ENCODE assay signal across 28 cellular contexts in genomic region chr2:163171786-163172549, GRCh38.
DNase-seq lines count a peak whose midpoint lies in the region; ATAC-seq, FAIRE-seq and TF ChIP-seq lines count a peak whose summit lies in the region.
"Had no signal": no experiment of that assay in that cellular context is flagged by ENCODE, and none has a peak within 500 bp of the region (broad histone marks: within the 10 kb centered on the region; RNA-seq: fewer than 3 reads in every experiment).

No MANE protein-coding gene starts in this region.

- H3K9ac ChIP-seq in PC-3 (ENCODE audit: low read length) = no peak overlapping the region

- H3K4me3 ChIP-seq in PC-3 (ENCODE audit: low read length) = no peak overlapping the region
- H3K4me3 ChIP-seq in osteoblast (ENCODE audit: insufficient read depth, low read length) = no peak overlapping the region
- H3K4me3 ChIP-seq in H7 (ENCODE audit: insufficient read depth, low read depth, low read length) = no peak overlapping the region
- H3K4me3 ChIP-seq: ascending aorta, dorsolateral prefrontal cortex, lower lobe of right lung, right lobe of liver, SK-N-MC, suprapubic skin, upper lobe of right lung had no signal

- FAIRE-seq in H54 (lab: Jason Lieb, UNC) = peak; percentile 58
- FAIRE-seq: D721Med had no signal

- H2AFZ ChIP-seq in PC-3 (ENCODE audit: low read length) (no peak overlapping the region), osteoblast (ENCODE audit: low read length) (no peak overlapping the region)

- no peaks in the 10 kb centered on the region for H3K9me2 ChIP-seq in PC-3 (replicated peaks; ENCODE audit: low read length)

- BruUV-seq in PC-3 (replicated peaks; lab: Mats Ljungman, UMichigan) = no TSS peak

- no peak for TF ChIP-seq POLR2A in H54 (IDR thresholded peaks at IDR 0.05; ENCODE audit: low read depth, low read length)

- DNase-seq in H54 (ENCODE audit: insufficient read length, low spot score) (no peak), PC-3 (peak; percentile 27), fibroblast of gingiva (ENCODE audit: low read depth) (peak; percentile 21), osteoblast (ENCODE audit: insufficient read length, low spot score, missing footprints) (peak; percentile 3), H7 (no peak), left cardiac atrium (no peak), nucleus accumbens (lab: John Stamatoyannopoulos, UW) (no peak)
- DNase-seq: activated CD8-positive, alpha-beta T cell treated with anti-CD3 and anti-CD28 coated beads for 36 hours; central memory CD4-positive, alpha-beta T cell; dorsolateral prefrontal cortex; GOT3; head of caudate nucleus; IMR-90; lower lobe of right lung; NCI-H1092; NCI-H2029; NCI-H345; nephron progenitor cell; posterior cingulate gyrus; right lobe of liver; stimulated activated CD4-positive, alpha-beta T cell treated with anti-CD3 and anti-CD28 coated beads, Interleukin-4, amount 100 ng/mL, for 4 hours; T-helper 2 cell; upper lobe of right lung had no signal

- TF ChIP-seq CTCF in PC-3 (conservative IDR thresholded peaks at IDR 0.05; ENCODE audit: low read depth, low read length) = no peak
- TF ChIP-seq CTCF in osteoblast (IDR thresholded peaks at IDR 0.05; ENCODE audit: extremely low read depth, low read depth, low read length) = no peak

- H3K36me3 ChIP-seq in PC-3 (ENCODE audit: low read depth, low read length) = no peaks in the 10 kb centered on the region
- no peaks in the 10 kb centered on the region for H3K36me3 ChIP-seq in osteoblast (ENCODE audit: insufficient read depth, low read length)
- no peaks in the 10 kb centered on the region for H3K36me3 ChIP-seq in H7 (replicated peaks; ENCODE audit: control insufficient read depth, insufficient read depth, low read length)
- H3K36me3 ChIP-seq: ascending aorta, lower lobe of right lung, right lobe of liver, suprapubic skin, upper lobe of right lung had no signal

- H3K27me3 ChIP-seq in PC-3 (ENCODE audit: low read length) (peaks cover 43% of the 10 kb centered on the region), osteoblast (ENCODE audit: insufficient read depth, low read length) (no peaks in the 10 kb centered on the region), H7 (ENCODE audit: control insufficient read depth, insufficient read depth, low read length) (peaks cover 12% of the 10 kb centered on the region)
- H3K27me3 ChIP-seq: ascending aorta, dorsolateral prefrontal cortex, right lobe of liver, suprapubic skin, upper lobe of right lung had no signal

- CTCF ChIA-PET in PC-3 (lab: Charles Lee) = interaction anchor here (0.6 kb wide), 1 partner anchor 22 kb away, joined by 3 read pairs; no protein-coding TSS in a partner anchor

- H3K4me1 ChIP-seq in PC-3 (ENCODE audit: insufficient read depth, low read length) (no peaks in the 10 kb centered on the region), osteoblast (ENCODE audit: insufficient read depth, low read length) (no peaks in the 10 kb centered on the region)
- H3K4me1 ChIP-seq: ascending aorta, lower lobe of right lung, right lobe of liver, suprapubic skin, upper lobe of right lung had no signal

- POLR2A ChIA-PET in PC-3 (lab: Charles Lee; ENCODE audit: unreplicated experiment) = no interaction called here

- intact Hi-C loops in PC-3 (cut with micrococcal nuclease) (no loop called here), left cardiac atrium (cut with DNase I) (no loop called here)

- H3K79me2 ChIP-seq in PC-3 (ENCODE audit: low read length) = no peaks in the 10 kb centered on the region
- H3K79me2 ChIP-seq in osteoblast (ENCODE audit: insufficient read depth, low read length) = no peaks in the 10 kb centered on the region

- H3F3A ChIP-seq in PC-3 (ENCODE audit: low read length, unreplicated experiment) = no peaks in the 10 kb centered on the region

- H4K20me1 ChIP-seq in PC-3 (ENCODE audit: low read length) = no peaks in the 10 kb centered on the region
- H4K20me1 ChIP-seq in osteoblast (ENCODE audit: insufficient read depth, low read length) = no peaks in the 10 kb centered on the region

- ATAC-seq in PC-3 (no peak), left cardiac atrium (no peak)
- ATAC-seq: activated CD8-positive, alpha-beta T cell treated with anti-CD3 and anti-CD28 coated beads for 36 hours; activated naive CD4-positive, alpha-beta T cell treated with anti-CD3 and anti-CD28 coated beads, Interleukin-2, amount 50 U/mL, for 72 hours; lower lobe of right lung; right lobe of liver; upper lobe of right lung had no signal

- no peaks in the 10 kb centered on the region for H3K9me3 ChIP-seq in PC-3 (ENCODE audit: low read length)
- H3K9me3 ChIP-seq in osteoblast (ENCODE audit: low read depth, low read length) = no peaks in the 10 kb centered on the region
- H3K9me3 ChIP-seq: ascending aorta, lower lobe of right lung, right lobe of liver, suprapubic skin, upper lobe of right lung had no signal

- no peak overlapping the region for H3K27ac ChIP-seq in PC-3 (ENCODE audit: low read length)
- H3K27ac ChIP-seq in osteoblast (ENCODE audit: low read depth, low read length) = no peak overlapping the region
- H3K27ac ChIP-seq: ascending aorta, dorsolateral prefrontal cortex, lower lobe of right lung, right lobe of liver, SK-N-MC, suprapubic skin, upper lobe of right lung had no signal

- H3K4me2 ChIP-seq in PC-3 (ENCODE audit: low read length) (no peak overlapping the region), osteoblast (ENCODE audit: insufficient read depth, low read length) (no peak overlapping the region)

Comparison
In these comparisons a context has a peak if more than half of its experiments do, and no peak if none do; other contexts are left out.
1. DNase-seq: peak in PC-3 (single experiment), fibroblast of gingiva (single experiment) and osteoblast (single experiment); none in H54 (single experiment), H7 (single experiment), left cardiac atrium (single experiment) and nucleus accumbens (0 of 56).